28 cellular contexts compared by ENCODE assay signal in the genomic region with DNA sequence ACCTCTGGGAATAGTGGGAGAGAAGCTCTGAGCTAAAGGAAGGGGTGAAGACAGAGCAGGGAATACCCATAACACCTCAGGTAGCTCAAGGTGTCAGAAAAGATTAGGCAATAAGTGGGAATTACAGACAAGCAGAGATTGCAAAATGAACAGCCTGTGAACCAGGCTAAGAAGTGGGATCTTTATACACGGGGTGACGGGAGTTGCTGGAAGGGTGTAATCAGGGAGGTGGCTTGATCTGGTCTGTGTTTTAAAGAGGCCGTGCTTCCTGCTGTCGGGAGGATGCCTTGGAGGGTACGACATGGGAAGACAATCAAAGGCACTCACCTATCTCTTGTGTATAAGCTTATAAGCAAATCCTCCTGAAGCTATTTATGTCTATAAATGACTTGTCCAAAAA.
"Had no signal": no experiment of that assay in that cellular context is flagged by ENCODE, and none has a peak within 500 bp of the region (broad histone marks: within the 10 kb centered on the region; RNA-seq: fewer than 3 reads in every experiment).

No MANE protein-coding gene starts in this region.

- FAIRE-seq: colon, endometrium, endothelial cell of umbilical vein had no signal

- H3K27me3 ChIP-seq: ascending aorta, esophagus squamous epithelium, gastroesophageal sphincter, heart right ventricle, hepatocyte had no signal

- DNase-seq: activated CD4-positive, alpha-beta memory T cell treated with anti-CD3 and anti-CD28 coated beads, Interleukin-2, amount 10 ng/mL, durations not matched to agents 7 days and 5 days; activated CD4-positive, alpha-beta T cell treated with anti-CD3 and anti-CD28 coated beads for 1 hour; activated CD4-positive, alpha-beta T cell treated with anti-CD3 and anti-CD28 coated beads for 4 hours; activated CD4-positive, alpha-beta T cell treated with anti-CD3 and anti-CD28 coated beads, Interleukin-2, amount 10 ng/mL, durations not matched to agents 7 days and 5 days; activated CD4-positive, alpha-beta T cell treated with anti-CD3 and anti-CD28 coated beads, Interleukin-2, amount 50 U/mL, for 4 hours; activated CD8-positive, alpha-beta memory T cell treated with anti-CD3 and anti-CD28 coated beads, Interleukin-2, amount 50 U/mL, for 48 hours; activated gamma-delta T cell; activated naive CD4-positive, alpha-beta T cell; activated naive CD4-positive, alpha-beta T cell treated with anti-CD3 and anti-CD28 coated beads, Interleukin-2, amount 10 ng/mL, durations not matched to agents 7 days and 5 days; activated naive CD8-positive, alpha-beta T cell treated with anti-CD3 and anti-CD28 coated beads, Interleukin-2, amount 10 ng/mL, durations not matched to agents 7 days and 5 days; activated T-cell treated with anti-CD3 and anti-CD28 coated beads for 4 hours; activated T-cell treated with anti-CD3 and anti-CD28 coated beads, Interleukin-2, amount 50 U/mL, for 24 hours; activated T-cell treated with anti-CD3 and anti-CD28 coated beads, Interleukin-2, amount 50 U/mL, for 72 hours; caudate nucleus; effector CD8-positive, alpha-beta T cell; esophagus squamous epithelium; foreskin melanocyte; heart right ventricle; T-helper 2 cell had no signal

- H3K36me3 ChIP-seq: ascending aorta, esophagus squamous epithelium, gastroesophageal sphincter, heart right ventricle had no signal

- H3K4me3 ChIP-seq: ascending aorta, esophagus squamous epithelium, gastroesophageal sphincter, heart right ventricle, hepatocyte had no signal

- H3K27ac ChIP-seq: ascending aorta, epithelial cell of prostate, esophagus squamous epithelium, gastroesophageal sphincter, heart right ventricle, hepatocyte had no signal

- ATAC-seq: activated naive CD4-positive, alpha-beta T cell treated with anti-CD3 and anti-CD28 coated beads, Interleukin-2, amount 50 U/mL, for 72 hours; activated T-cell treated with anti-CD3 and anti-CD28 coated beads, Interleukin-2, amount 50 U/mL, for 72 hours; gastroesophageal sphincter; heart right ventricle; WTC11 had no signal
